ENCODE assay signal across 1 cellular context in the genomic region with DNA sequence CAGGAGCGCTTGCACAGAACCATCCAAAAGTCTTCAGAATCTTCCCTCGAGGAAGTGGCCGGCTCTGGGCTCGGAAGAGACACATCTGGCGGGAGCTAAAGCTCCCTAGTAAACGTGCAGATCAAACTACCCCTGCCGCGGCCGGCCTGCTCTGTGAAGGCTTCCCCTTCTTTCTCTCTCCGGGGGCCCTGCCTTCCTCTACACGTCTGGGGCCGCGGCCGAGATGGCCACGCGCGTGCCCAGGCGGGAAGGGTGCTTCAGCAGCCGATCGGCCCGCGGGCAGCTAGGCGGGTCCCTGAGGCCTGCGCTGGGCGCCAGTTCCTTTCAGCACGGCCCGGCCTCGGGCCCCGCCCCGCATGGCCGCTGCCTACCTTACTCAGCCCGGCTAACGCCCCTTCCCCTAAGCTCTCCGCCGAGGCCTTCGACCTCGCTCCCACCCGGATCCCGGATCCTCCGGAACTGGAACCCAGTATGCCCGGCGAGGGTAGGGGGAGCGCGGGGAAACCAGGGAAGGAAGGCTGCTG.
A peak's percentile ranks its signal among the peaks of the same experiment; 100 is the strongest.
TF ChIP-seq lines count a peak whose summit lies in the region.

No MANE protein-coding gene starts in this region.

TF ChIP-seq in HepG2, 621 proteins besides CTCF, POLR2A, EP300 and RAD21 (continued from another document and continues in another):
- TF ChIP-seq GLI4 (CRISPR knock-in tag; IDR thresholded peaks at IDR 0.05; ENCODE audit: borderline replicate concordance) (no peak), TARDBP (CRISPR knock-in tag; IDR thresholded peaks at IDR 0.05) (no peak), ZFP1 (CRISPR knock-in tag; IDR thresholded peaks at IDR 0.05) (no peak), ZBTB1 (CRISPR knock-in tag; IDR thresholded peaks at IDR 0.05; ENCODE audit: borderline replicate concordance) (no peak), ATF3 (CRISPR knock-in tag; IDR thresholded peaks at IDR 0.05) (no peak), ARNTL (CRISPR knock-in tag; IDR thresholded peaks at IDR 0.05) (no peak), KAT7 (CRISPR knock-in tag; IDR thresholded peaks at IDR 0.05; ENCODE audit: borderline replicate concordance) (0 out of 2 replicates have a peak, but pooled peaks have one; percentile 73), HMGA1 (CRISPR knock-in tag; conservative IDR thresholded peaks at IDR 0.05) (no peak), ZNF883 (CRISPR knock-in tag; IDR thresholded peaks at IDR 0.05; ENCODE audit: not compliant biosample characterization) (no peak), HNRNPH1 (optimal IDR thresholded peaks at IDR 0.05; ENCODE audit: low read depth, low read length) (no peak), FOXC1 (CRISPR knock-in tag; IDR thresholded peaks at IDR 0.05; ENCODE audit: borderline replicate concordance) (no peak), ZNF766 (CRISPR knock-in tag; IDR thresholded peaks at IDR 0.05; ENCODE audit: borderline replicate concordance) (no peak), AKAP8 (CRISPR knock-in tag; IDR thresholded peaks at IDR 0.05) (no peak), ZNF710 (CRISPR knock-in tag; IDR thresholded peaks at IDR 0.05; ENCODE audit: borderline replicate concordance) (no peak), ZNF891 (CRISPR knock-in tag; IDR thresholded peaks at IDR 0.05) (no peak), CC2D1A (CRISPR knock-in tag; IDR thresholded peaks at IDR 0.05) (no peak), ZNF224 (CRISPR knock-in tag; IDR thresholded peaks at IDR 0.05) (0 out of 2 replicates have a peak, but pooled peaks have one; percentile 20), NFYC (CRISPR knock-in tag; IDR thresholded peaks at IDR 0.05) (no peak), ZNF614 (CRISPR knock-in tag; IDR thresholded peaks at IDR 0.05; ENCODE audit: borderline replicate concordance) (no peak), HMG20B (CRISPR knock-in tag; conservative IDR thresholded peaks at IDR 0.05) (no peak), ZNF296 (CRISPR knock-in tag; conservative IDR thresholded peaks at IDR 0.05) (0 out of 2 replicates have a peak, but pooled peaks have one; percentile 37), NFE2L1 (CRISPR knock-in tag; IDR thresholded peaks at IDR 0.05; ENCODE audit: borderline replicate concordance) (no peak), SATB2 (CRISPR knock-in tag; IDR thresholded peaks at IDR 0.05) (no peak), SOX6 (IDR thresholded peaks at IDR 0.05) (no peak), SOX6 (CRISPR knock-in tag; IDR thresholded peaks at IDR 0.05) (no peak; the same call in 1 of the 2 replicates), HOMEZ (CRISPR knock-in tag; IDR thresholded peaks at IDR 0.05; ENCODE audit: low read depth) (no peak), RXRB (CRISPR knock-in tag; IDR thresholded peaks at IDR 0.05; ENCODE audit: borderline replicate concordance) (no peak), ZBTB10 (CRISPR knock-in tag; IDR thresholded peaks at IDR 0.05; ENCODE audit: borderline replicate concordance) (no peak), ZBTB2 (CRISPR knock-in tag; IDR thresholded peaks at IDR 0.05; ENCODE audit: low read depth) (no peak), IKZF1 (IDR thresholded peaks at IDR 0.05) (no peak), MLLT10 (CRISPR knock-in tag; IDR thresholded peaks at IDR 0.05) (no peak), ZNF513 (CRISPR knock-in tag; conservative IDR thresholded peaks at IDR 0.05) (no peak), CBX2 (IDR thresholded peaks at IDR 0.05; ENCODE audit: low read depth, low read length) (no peak), CBX2 (CRISPR knock-in tag; IDR thresholded peaks at IDR 0.05; ENCODE audit: low read depth) (no peak), ZNF562 (CRISPR knock-in tag; IDR thresholded peaks at IDR 0.05; ENCODE audit: borderline replicate concordance) (no peak), ZNF839 (CRISPR knock-in tag; IDR thresholded peaks at IDR 0.05; ENCODE audit: borderline replicate concordance) (no peak), RBAK (CRISPR knock-in tag; IDR thresholded peaks at IDR 0.05) (no peak)
- TF ChIP-seq, protein P1, sequence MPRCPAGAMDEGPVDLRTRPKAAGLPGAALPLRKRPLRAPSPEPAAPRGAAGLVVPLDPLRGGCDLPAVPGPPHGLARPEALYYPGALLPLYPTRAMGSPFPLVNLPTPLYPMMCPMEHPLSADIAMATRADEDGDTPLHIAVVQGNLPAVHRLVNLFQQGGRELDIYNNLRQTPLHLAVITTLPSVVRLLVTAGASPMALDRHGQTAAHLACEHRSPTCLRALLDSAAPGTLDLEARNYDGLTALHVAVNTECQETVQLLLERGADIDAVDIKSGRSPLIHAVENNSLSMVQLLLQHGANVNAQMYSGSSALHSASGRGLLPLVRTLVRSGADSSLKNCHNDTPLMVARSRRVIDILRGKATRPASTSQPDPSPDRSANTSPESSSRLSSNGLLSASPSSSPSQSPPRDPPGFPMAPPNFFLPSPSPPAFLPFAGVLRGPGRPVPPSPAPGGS (CRISPR knock-in tag; IDR thresholded peaks at IDR 0.05): 0 out of 2 replicates have a peak, but pooled peaks have one; percentile 10
- TF ChIP-seq, protein P2, sequence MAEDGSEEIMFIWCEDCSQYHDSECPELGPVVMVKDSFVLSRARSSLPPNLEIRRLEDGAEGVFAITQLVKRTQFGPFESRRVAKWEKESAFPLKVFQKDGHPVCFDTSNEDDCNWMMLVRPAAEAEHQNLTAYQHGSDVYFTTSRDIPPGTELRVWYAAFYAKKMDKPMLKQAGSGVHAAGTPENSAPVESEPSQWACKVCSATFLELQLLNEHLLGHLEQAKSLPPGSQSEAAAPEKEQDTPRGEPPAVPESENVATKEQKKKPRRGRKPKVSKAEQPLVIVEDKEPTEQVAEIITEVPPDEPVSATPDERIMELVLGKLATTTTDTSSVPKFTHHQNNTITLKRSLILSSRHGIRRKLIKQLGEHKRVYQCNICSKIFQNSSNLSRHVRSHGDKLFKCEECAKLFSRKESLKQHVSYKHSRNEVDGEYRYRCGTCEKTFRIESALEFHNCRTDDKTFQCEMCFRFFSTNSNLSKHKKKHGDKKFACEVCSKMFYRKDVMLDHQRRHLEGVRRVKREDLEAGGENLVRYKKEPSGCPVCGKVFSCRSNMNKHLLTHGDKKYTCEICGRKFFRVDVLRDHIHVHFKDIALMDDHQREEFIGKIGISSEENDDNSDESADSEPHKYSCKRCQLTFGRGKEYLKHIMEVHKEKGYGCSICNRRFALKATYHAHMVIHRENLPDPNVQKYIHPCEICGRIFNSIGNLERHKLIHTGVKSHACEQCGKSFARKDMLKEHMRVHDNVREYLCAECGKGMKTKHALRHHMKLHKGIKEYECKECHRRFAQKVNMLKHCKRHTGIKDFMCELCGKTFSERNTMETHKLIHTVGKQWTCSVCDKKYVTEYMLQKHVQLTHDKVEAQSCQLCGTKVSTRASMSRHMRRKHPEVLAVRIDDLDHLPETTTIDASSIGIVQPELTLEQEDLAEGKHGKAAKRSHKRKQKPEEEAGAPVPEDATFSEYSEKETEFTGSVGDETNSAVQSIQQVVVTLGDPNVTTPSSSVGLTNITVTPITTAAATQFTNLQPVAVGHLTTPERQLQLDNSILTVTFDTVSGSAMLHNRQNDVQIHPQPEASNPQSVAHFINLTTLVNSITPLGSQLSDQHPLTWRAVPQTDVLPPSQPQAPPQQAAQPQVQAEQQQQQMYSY (CRISPR knock-in tag; IDR thresholded peaks at IDR 0.05): peak; percentile 84
- TF ChIP-seq, protein P3, sequence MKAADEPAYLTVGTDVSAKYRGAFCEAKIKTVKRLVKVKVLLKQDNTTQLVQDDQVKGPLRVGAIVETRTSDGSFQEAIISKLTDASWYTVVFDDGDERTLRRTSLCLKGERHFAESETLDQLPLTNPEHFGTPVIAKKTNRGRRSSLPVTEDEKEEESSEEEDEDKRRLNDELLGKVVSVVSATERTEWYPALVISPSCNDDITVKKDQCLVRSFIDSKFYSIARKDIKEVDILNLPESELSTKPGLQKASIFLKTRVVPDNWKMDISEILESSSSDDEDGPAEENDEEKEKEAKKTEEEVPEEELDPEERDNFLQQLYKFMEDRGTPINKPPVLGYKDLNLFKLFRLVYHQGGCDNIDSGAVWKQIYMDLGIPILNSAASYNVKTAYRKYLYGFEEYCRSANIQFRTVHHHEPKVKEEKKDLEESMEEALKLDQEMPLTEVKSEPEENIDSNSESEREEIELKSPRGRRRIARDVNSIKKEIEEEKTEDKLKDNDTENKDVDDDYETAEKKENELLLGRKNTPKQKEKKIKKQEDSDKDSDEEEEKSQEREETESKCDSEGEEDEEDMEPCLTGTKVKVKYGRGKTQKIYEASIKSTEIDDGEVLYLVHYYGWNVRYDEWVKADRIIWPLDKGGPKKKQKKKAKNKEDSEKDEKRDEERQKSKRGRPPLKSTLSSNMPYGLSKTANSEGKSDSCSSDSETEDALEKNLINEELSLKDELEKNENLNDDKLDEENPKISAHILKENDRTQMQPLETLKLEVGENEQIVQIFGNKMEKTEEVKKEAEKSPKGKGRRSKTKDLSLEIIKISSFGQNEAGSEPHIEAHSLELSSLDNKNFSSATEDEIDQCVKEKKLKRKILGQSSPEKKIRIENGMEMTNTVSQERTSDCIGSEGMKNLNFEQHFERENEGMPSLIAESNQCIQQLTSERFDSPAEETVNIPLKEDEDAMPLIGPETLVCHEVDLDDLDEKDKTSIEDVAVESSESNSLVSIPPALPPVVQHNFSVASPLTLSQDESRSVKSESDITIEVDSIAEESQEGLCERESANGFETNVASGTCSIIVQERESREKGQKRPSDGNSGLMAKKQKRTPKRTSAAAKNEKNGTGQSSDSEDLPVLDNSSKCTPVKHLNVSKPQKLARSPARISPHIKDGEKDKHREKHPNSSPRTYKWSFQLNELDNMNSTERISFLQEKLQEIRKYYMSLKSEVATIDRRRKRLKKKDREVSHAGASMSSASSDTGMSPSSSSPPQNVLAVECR (CRISPR knock-in tag; IDR thresholded peaks at IDR 0.05; ENCODE audit: borderline replicate concordance): no peak; the same call in 1 of the 2 replicates
- TF ChIP-seq, protein P4, sequence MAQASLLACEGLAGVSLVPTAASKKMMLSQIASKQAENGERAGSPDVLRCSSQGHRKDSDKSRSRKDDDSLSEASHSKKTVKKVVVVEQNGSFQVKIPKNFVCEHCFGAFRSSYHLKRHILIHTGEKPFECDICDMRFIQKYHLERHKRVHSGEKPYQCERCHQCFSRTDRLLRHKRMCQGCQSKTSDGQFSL (CRISPR knock-in tag; IDR thresholded peaks at IDR 0.05): no peak
